9 cellular contexts compared by ENCODE assay signal in genomic region chr12:9130244-9130643, GRCh38. TPM values are rescaled to one million over a fixed set of nuclear protein-coding genes. Genes with fewer than 3 reads are reported as not detected.
"Had no signal": no experiment of that assay in that cellular context is flagged by ENCODE, and none has a peak within 500 bp of the region (broad histone marks: within the 10 kb centered on the region; RNA-seq: fewer than 3 reads in every experiment).

No MANE protein-coding gene starts in this region.

- DNase-seq: IMR-90, KBM-7, KG1 had no signal

- H3K4me3 ChIP-seq: K562 had no signal

- FAIRE-seq: HTR-8/SVneo, K562 had no signal

- H3K27ac ChIP-seq: HL-60, KMS-11 had no signal

- H3K4me2 ChIP-seq: KMS-11 had no signal

- ATAC-seq: K562 had no signal

- H3K9ac ChIP-seq: KMS-11 had no signal

RNA-seq across cellular contexts. Expression of gene A2M, which starts 14.5 kb away (rescaled TPM):
- total RNA-seq: HT-29 had no signal
- polyA plus RNA-seq: IgD-negative memory B cell had no signal
